In the genomic region with DNA sequence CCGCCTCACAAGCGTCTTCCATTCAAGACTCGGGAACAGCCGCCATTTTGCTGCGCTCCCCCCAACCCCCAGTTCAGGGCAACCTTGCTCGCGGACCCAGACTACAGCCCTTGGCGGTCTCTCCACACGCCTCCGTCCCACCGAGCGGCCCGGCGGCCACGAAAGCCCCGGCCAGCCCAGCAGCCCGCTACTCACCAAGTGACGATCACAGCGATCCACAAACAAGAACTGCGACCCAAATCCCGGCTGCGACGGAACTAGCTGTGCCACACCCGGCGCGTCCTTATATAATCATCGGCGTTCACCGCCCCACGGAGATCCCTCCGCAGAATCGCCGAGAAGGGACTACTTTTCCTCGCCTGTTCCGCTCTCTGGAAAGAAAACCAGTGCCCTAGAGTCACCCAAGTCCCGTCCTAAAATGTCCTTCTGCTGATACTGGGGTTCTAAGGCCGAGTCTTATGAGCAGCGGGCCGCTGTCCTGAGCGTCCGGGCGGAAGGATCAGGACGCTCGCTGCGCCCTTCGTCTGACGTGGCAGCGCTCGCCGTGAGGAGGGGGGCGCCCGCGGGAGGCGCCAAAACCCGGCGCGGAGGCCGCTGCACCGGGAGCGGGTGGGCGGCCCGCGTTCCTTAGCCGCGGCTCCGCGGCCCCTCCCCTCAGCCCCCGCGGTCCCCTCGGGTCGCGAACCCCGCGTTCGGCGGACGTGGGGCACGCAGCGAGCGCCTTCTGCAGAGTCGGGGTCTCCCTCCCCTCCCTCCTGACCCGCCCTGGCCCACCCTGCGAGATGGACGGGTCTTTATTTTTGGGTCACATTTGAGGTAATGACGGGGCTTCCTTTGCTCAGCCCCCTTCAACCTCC, we compare ENCODE assay signal across 8 cellular contexts. TPM values are rescaled to one million over a fixed set of nuclear protein-coding genes. Genes with fewer than 3 reads are reported as not detected.
DNase-seq lines count a peak whose midpoint lies in the region; ATAC-seq and TF ChIP-seq lines count a peak whose summit lies in the region.

Gene UBC, minus strand, starts transcription at position 259 of the 857 bp plus-strand sequence. CDS start 879 bp downstream, outside the sequence.

- no peaks in the 10 kb centered on the region for H3K27me3 ChIP-seq in neural cell (ENCODE audit: insufficient read depth, low read depth, low read length)

- H3K9me2 ChIP-seq in neural cell (ENCODE audit: insufficient read depth, low read length): no peaks in the 10 kb centered on the region

- H2AFZ ChIP-seq in neural cell (ENCODE audit: low read depth, low read length): peak within 1 kb of the TSS; percentile 93

- H4K20me1 ChIP-seq in neural cell (ENCODE audit: insufficient read depth): peaks cover 14% of the 10 kb centered on the region

- TF ChIP-seq CTCF in AG10803 (conservative IDR thresholded peaks at IDR 0.05; ENCODE audit: low read length) (no peak), fibroblast of mammary gland (conservative IDR thresholded peaks at IDR 0.05; ENCODE audit: control insufficient read depth, insufficient read depth, low read depth, low read length) (no peak), neural cell (IDR thresholded peaks at IDR 0.05; ENCODE audit: poor library complexity, severe bottlenecking) (peak; percentile 23)

- DNase-seq in AG10803 (ENCODE audit: low read depth) (peak; percentile 95), activated T-cell treated with anti-CD3 and anti-CD28 coated beads for 48 hours (ENCODE audit: low read depth) (peak; percentile 82), fibroblast of mammary gland (ENCODE audit: low read depth) (peak; percentile 90), stromal cell of bone marrow (ENCODE audit: low read depth) (peak; percentile 85), OCI-M1 (lab: John Stamatoyannopoulos, UW) (no peak)

- no peaks in the 10 kb centered on the region for H3K9me3 ChIP-seq in KOPT-K1 (ENCODE audit: insufficient read depth, low read length, poor library complexity, severe bottlenecking)
- no peaks in the 10 kb centered on the region for H3K9me3 ChIP-seq in neural cell (ENCODE audit: low read length)

- peak; percentile 33 for ATAC-seq in GM21381 (IDR thresholded peaks at IDR 0.05; ENCODE audit: unreplicated experiment)

- peaks cover 41% of the 10 kb centered on the region for H3K79me2 ChIP-seq in neural cell (replicated peaks; ENCODE audit: insufficient read depth, low read length)

- no peak for TF ChIP-seq RAD21 in neural cell (conservative IDR thresholded peaks at IDR 0.05)

- TF ChIP-seq EP300 in neural cell (conservative IDR thresholded peaks at IDR 0.05; ENCODE audit: poor library complexity, severe bottlenecking): peak; percentile 97

- peak within 1 kb of the TSS; percentile 58 for H3K4me2 ChIP-seq in neural cell (ENCODE audit: low read length)

- H3F3A ChIP-seq in neural cell (ENCODE audit: insufficient read depth, low read length, poor library complexity, severe bottlenecking): no peaks in the 10 kb centered on the region

- H3K27ac ChIP-seq in KOPT-K1 (ENCODE audit: low read depth, low read length, poor library complexity, severe bottlenecking): peak within 1 kb of the TSS; percentile 95
- H3K27ac ChIP-seq in neural cell (ENCODE audit: low read length): peak within 1 kb of the TSS; percentile 99

- H3K9ac ChIP-seq in neural cell (ENCODE audit: low read length): peak within 1 kb of the TSS; percentile 99

- H3K36me3 ChIP-seq in KOPT-K1 (ENCODE audit: insufficient read depth, low read length) (peaks cover 40% of the 10 kb centered on the region), neural cell (ENCODE audit: insufficient read depth, low read length) (peaks cover 19% of the 10 kb centered on the region)

- H3K4me3 ChIP-seq in AG10803 (ENCODE audit: low read length) (peak within 1 kb of the TSS; percentile 99), fibroblast of mammary gland (ENCODE audit: control insufficient read depth, low read depth, low read length) (peak within 1 kb of the TSS; percentile 100), neural cell (ENCODE audit: low read length) (peak within 1 kb of the TSS; percentile 80)

TF ChIP-seq in neural cell, 6 proteins besides CTCF, POLR2A, EP300 and RAD21:
- TF ChIP-seq EZH2 (IDR thresholded peaks at IDR 0.05; ENCODE audit: borderline replicate concordance, insufficient read depth, low read length, poor library complexity, severe bottlenecking) (no peak), SMC3 (conservative IDR thresholded peaks at IDR 0.05; ENCODE audit: poor library complexity) (peak; percentile 41), POLR2AphosphoS5 (IDR thresholded peaks at IDR 0.05) (peak; percentile 100), TAF1 (IDR thresholded peaks at IDR 0.05; ENCODE audit: low read depth) (peak; percentile 98), MXI1 (conservative IDR thresholded peaks at IDR 0.05; ENCODE audit: poor library complexity, severe bottlenecking) (peak; percentile 48)
- TF ChIP-seq, protein P1, sequence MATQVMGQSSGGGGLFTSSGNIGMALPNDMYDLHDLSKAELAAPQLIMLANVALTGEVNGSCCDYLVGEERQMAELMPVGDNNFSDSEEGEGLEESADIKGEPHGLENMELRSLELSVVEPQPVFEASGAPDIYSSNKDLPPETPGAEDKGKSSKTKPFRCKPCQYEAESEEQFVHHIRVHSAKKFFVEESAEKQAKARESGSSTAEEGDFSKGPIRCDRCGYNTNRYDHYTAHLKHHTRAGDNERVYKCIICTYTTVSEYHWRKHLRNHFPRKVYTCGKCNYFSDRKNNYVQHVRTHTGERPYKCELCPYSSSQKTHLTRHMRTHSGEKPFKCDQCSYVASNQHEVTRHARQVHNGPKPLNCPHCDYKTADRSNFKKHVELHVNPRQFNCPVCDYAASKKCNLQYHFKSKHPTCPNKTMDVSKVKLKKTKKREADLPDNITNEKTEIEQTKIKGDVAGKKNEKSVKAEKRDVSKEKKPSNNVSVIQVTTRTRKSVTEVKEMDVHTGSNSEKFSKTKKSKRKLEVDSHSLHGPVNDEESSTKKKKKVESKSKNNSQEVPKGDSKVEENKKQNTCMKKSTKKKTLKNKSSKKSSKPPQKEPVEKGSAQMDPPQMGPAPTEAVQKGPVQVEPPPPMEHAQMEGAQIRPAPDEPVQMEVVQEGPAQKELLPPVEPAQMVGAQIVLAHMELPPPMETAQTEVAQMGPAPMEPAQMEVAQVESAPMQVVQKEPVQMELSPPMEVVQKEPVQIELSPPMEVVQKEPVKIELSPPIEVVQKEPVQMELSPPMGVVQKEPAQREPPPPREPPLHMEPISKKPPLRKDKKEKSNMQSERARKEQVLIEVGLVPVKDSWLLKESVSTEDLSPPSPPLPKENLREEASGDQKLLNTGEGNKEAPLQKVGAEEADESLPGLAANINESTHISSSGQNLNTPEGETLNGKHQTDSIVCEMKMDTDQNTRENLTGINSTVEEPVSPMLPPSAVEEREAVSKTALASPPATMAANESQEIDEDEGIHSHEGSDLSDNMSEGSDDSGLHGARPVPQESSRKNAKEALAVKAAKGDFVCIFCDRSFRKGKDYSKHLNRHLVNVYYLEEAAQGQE (IDR thresholded peaks at IDR 0.05; ENCODE audit: borderline replicate concordance): peak; percentile 96

RNA-seq across cellular contexts. Expression of gene UBC, which starts in this region (rescaled TPM):
- 1,173 and 1,177 TPM in 2 replicates for polyA plus RNA-seq in neural cell
- 1,245 and 1,326 TPM in 2 replicates for polyA minus RNA-seq in neural cell
